Comparison of ENCODE assay signal across 1 cellular context in genomic region chr1:12469990-12470389, GRCh38.
TF ChIP-seq lines count a peak whose summit lies in the region.

No MANE protein-coding gene starts in this region.

TF ChIP-seq in WTC11, 78 proteins besides CTCF, POLR2A, EP300 and RAD21 (continued from another document):
- no peak for TF ChIP-seq PRDM15 (CRISPR knock-in tag; IDR thresholded peaks at IDR 0.05)
- TF ChIP-seq, protein P1, sequence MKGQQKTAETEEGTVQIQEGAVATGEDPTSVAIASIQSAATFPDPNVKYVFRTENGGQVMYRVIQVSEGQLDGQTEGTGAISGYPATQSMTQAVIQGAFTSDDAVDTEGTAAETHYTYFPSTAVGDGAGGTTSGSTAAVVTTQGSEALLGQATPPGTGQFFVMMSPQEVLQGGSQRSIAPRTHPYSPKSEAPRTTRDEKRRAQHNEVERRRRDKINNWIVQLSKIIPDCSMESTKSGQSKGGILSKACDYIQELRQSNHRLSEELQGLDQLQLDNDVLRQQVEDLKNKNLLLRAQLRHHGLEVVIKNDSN (CRISPR knock-in tag; IDR thresholded peaks at IDR 0.05): no peak
- no peak for TF ChIP-seq TEAD1 (CRISPR knock-in tag; IDR thresholded peaks at IDR 0.05)
- TF ChIP-seq, protein P2, sequence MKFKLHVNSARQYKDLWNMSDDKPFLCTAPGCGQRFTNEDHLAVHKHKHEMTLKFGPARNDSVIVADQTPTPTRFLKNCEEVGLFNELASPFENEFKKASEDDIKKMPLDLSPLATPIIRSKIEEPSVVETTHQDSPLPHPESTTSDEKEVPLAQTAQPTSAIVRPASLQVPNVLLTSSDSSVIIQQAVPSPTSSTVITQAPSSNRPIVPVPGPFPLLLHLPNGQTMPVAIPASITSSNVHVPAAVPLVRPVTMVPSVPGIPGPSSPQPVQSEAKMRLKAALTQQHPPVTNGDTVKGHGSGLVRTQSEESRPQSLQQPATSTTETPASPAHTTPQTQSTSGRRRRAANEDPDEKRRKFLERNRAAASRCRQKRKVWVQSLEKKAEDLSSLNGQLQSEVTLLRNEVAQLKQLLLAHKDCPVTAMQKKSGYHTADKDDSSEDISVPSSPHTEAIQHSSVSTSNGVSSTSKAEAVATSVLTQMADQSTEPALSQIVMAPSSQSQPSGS (CRISPR knock-in tag; IDR thresholded peaks at IDR 0.05; ENCODE audit: borderline replicate concordance, low read depth): no peak
- no peak for TF ChIP-seq ZNF219 (CRISPR knock-in tag; IDR thresholded peaks at IDR 0.05; ENCODE audit: borderline replicate concordance)
- TF ChIP-seq, protein P3, sequence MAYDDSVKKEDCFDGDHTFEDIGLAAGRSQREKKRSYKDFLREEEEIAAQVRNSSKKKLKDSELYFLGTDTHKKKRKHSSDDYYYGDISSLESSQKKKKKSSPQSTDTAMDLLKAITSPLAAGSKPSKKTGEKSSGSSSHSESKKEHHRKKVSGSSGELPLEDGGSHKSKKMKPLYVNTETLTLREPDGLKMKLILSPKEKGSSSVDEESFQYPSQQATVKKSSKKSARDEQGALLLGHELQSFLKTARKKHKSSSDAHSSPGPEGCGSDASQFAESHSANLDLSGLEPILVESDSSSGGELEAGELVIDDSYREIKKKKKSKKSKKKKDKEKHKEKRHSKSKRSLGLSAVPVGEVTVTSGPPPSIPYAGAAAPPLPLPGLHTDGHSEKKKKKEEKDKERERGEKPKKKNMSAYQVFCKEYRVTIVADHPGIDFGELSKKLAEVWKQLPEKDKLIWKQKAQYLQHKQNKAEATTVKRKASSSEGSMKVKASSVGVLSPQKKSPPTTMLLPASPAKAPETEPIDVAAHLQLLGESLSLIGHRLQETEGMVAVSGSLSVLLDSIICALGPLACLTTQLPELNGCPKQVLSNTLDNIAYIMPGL (CRISPR knock-in tag; IDR thresholded peaks at IDR 0.05): no peak
- TF ChIP-seq FOXP4 (CRISPR knock-in tag; IDR thresholded peaks at IDR 0.05): no peak
- no peak for TF ChIP-seq TCF7 (CRISPR knock-in tag; IDR thresholded peaks at IDR 0.05; ENCODE audit: low read depth)
- TF ChIP-seq NR1H2 (CRISPR knock-in tag; IDR thresholded peaks at IDR 0.05): no peak
TF ChIP-seq in WTC11: peak in this region for 0.
